ENCODE assay signal across 8 cellular contexts in the genomic region with DNA sequence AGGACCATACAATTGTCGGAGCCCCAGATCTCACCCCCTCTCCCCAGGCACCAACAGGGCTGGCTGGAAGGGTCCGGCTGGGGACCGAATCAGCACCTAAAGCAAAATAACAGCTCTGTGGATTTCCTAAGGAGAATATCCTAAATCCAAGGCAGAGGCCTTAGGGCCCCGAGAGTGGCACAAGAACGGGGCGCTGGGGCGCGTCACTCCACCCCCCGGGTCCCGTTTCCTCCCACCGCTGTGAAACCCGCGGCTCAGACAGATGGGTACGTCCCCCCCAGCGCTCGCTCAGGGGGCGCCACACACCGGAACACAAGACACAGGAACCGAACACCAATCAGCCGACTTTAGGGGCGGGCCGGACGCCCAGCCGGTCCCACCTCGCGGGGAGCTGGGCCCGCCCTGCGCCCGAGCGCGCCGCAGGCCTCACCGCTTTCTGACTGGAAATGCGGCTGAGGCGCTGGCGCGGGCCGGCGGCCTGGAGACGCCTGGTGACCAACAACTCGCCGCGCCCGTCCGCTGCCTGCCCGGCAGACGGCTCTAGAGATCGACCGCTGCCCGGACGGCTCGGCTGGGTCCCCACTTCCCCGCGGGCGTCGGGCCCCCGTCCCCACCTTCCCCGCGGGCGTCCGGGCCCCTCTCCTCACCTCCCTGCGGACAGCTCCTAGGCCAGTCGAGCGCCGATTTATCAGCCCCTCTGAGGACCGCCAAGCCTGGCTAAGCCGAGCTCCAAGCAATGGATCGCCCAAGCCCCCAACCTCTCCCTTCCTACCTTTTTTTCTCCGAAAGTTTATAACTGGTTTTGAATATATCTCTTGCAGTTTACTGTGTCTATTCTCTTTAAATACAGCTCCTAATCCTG. TPM values are rescaled to one million over a fixed set of nuclear protein-coding genes. Genes with fewer than 3 reads are reported as not detected.
A peak's percentile ranks its signal among the peaks of the same experiment; 100 is the strongest.
DNase-seq lines count a peak whose midpoint lies in the region; ATAC-seq and TF ChIP-seq lines count a peak whose summit lies in the region.

TSS of gene HFM1 (minus strand) at position 687 of the 862 bp plus-strand sequence. CDS start 3,755 bp downstream, outside the sequence.

- DNase-seq in NOMO-1 (lab: John Stamatoyannopoulos, UW; ENCODE audit: unreplicated experiment in 2 of 2) (peak; percentile 6 to 15), NOMO-1 treated with DMSO at 0.1 percent for 48 hours (lab: John Stamatoyannopoulos, UW; ENCODE audit: unreplicated experiment) (no peak), NCI-H128 (lab: John Stamatoyannopoulos, UW; ENCODE audit: unreplicated experiment) (peak; percentile 67), cerebellum (ENCODE audit: low spot score) (peak; percentile 83)
- DNase-seq in stimulated activated CD4-positive, alpha-beta T cell treated with anti-CD3 and anti-CD28 coated beads, Interleukin-1b, Interleukin-23, amount 100 ng/mL, for 4 hours (ENCODE audit: low read depth in 2 of 2): peak; percentile 3 to 48

- peak; percentile 96 for ATAC-seq in HG02642 (IDR thresholded peaks at IDR 0.05; ENCODE audit: poor library complexity, unreplicated experiment)

- H3K27ac ChIP-seq in VCaP (peak within 1 kb of the TSS; percentile 51; the same call in 1 of the 2 replicates), layer of hippocampus (ENCODE audit: low read depth, low read length) (peak within 1 kb of the TSS; percentile 52)

- H3K27me3 ChIP-seq in layer of hippocampus (ENCODE audit: control insufficient read depth, insufficient read depth, low read length): no peaks in the 10 kb centered on the region

- no peak for TF ChIP-seq CTCF in VCaP (conservative IDR thresholded peaks at IDR 0.05)

RNA-seq across cellular contexts. Expression of gene HFM1, which starts in this region (rescaled TPM):
- 31.2 TPM for total RNA-seq in cerebellum
